ENCODE assay signal across 1 cellular context in the genomic region with DNA sequence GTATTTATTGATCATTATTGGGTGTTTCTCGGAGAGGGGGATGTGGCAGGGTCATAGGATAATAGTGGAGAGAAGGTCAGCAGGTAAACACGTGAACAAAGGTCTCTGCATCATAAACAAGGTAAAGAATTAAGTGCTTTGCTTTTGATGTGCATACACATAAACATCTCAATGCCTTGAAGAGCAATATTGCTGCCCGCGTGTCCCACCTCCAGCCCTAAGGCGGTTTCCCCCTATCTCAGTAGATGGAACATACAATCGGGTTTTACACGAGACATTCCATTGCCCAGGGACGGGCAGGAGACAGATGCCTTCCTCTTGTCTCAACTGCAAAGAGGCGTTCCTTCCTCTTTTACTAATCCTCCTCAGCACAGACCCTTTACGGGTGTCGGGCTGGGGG. TPM values are rescaled to one million over a fixed set of nuclear protein-coding genes. Genes with fewer than 3 reads are reported as not detected.
"Had no signal": no experiment of that assay in that cellular context is flagged by ENCODE, and none has a peak within 500 bp of the region (broad histone marks: within the 10 kb centered on the region; RNA-seq: fewer than 3 reads in every experiment).

No MANE protein-coding gene starts in this region.

RNA-seq across cellular contexts. Expression of a gene that starts 13.5 kb away (rescaled TPM):
- total RNA-seq: SJSA1 had no signal
